Comparison of ENCODE assay signal across 11 cellular contexts in the genomic region with DNA sequence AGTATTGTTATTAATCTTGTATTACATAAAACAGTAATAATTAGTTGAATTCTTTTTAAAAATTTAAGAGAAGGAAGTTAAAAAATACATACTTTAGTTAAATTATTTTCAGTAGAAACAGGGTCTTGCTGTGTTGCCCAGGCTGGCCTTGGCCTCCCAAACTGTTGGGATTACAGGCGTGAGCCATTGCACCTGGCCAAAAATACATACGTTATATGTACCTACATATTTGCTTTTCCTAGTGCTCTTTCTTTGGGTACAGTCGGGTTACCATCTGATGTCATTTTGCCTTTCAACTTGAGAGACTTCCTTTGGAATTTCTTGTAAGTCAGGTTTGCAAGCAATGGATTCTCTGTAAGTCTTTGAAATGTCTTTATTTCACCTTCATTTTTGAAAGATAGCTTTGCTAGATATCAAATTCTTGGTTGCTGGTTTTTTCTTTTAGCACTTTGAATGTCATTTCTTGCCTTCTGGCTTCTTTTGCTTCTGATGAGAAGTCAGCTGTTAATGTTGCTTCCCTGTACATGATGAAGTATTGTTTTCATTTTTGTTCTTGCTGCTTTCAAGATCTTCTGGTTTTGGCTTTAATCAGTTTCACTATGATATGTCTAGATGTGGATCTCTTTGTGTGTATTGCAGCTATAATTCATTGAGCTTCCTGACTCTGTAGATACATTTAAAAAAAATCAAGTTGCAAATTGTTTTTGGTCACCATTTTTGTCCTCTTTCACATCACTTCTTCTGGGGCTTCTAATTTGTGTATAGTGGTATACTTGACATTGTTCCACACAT.
DNase-seq lines count a peak whose midpoint lies in the region; ATAC-seq and TF ChIP-seq lines count a peak whose summit lies in the region.
"Had no signal": no experiment of that assay in that cellular context is flagged by ENCODE, and none has a peak within 500 bp of the region (broad histone marks: within the 10 kb centered on the region; RNA-seq: fewer than 3 reads in every experiment).

No MANE protein-coding gene starts in this region.

- H3K4me1 ChIP-seq in OCI-LY3 (ENCODE audit: low read length) = peaks cover 22% of the 10 kb centered on the region
- H3K4me1 ChIP-seq in right cardiac atrium (ENCODE audit: control insufficient read depth, insufficient read depth, low read length) = peaks cover 2% of the 10 kb centered on the region
- H3K4me1 ChIP-seq in endodermal cell (ENCODE audit: control insufficient read depth, insufficient read depth, low read length) = no peaks in the 10 kb centered on the region

- WGBS in right cardiac atrium = 94% methylated on average over 3 of the region's 3 CpGs
- WGBS in endodermal cell (ENCODE audit: insufficient coverage in 1 of 2, insufficient read length in 1 of 2), 2 experiments = 77 to 81% methylated on average over 3 of the region's 3 CpGs

- H4K20me1 ChIP-seq in OCI-LY3 (ENCODE audit: insufficient read depth, low read length) = no peaks in the 10 kb centered on the region

- H2AFZ ChIP-seq in OCI-LY3 (ENCODE audit: low read depth, low read length) = no peak overlapping the region

- H3K27ac Mint-ChIP-seq in endothelial cell (ENCODE audit: unreplicated experiment) (no peak overlapping the region), endodermal cell (no peak overlapping the region)

- H3K36me3 ChIP-seq in OCI-LY3 (replicated peaks; ENCODE audit: low read depth, low read length) (peaks cover 13% of the 10 kb centered on the region), endodermal cell (ENCODE audit: control insufficient read depth, insufficient read depth, low read length) (no peaks in the 10 kb centered on the region)

- peak overlapping the region; percentile 35 for H3K4me2 ChIP-seq in OCI-LY3 (ENCODE audit: low read length)
- H3K4me2 ChIP-seq: smooth muscle cell had no signal

- peak; percentile 65 for ATAC-seq in GM18907 (IDR thresholded peaks at IDR 0.05; ENCODE audit: unreplicated experiment)
- peak; percentile 71 for ATAC-seq in HG02870 (IDR thresholded peaks at IDR 0.05; ENCODE audit: unreplicated experiment)
- ATAC-seq in right cardiac atrium = no peak

- no peak overlapping the region for H3K4me3 ChIP-seq in OCI-LY3 (ENCODE audit: low read length)
- H3K4me3 ChIP-seq in right cardiac atrium (ENCODE audit: low read length) = no peak overlapping the region
- no peak overlapping the region for H3K4me3 ChIP-seq in endodermal cell (ENCODE audit: low read length)
- H3K4me3 ChIP-seq: smooth muscle cell had no signal

- H3K4me1 Mint-ChIP-seq in endothelial cell (ENCODE audit: unreplicated experiment) (no peaks in the 10 kb centered on the region), endodermal cell (peaks cover 4% of the 10 kb centered on the region)

- intact Hi-C loops in right cardiac atrium (cut with DNase I) = no loop called here

- TF ChIP-seq CTCF in GM13976 (IDR thresholded peaks at IDR 0.05; ENCODE audit: borderline replicate concordance, control extremely low read depth, extremely low read depth, insufficient read depth, missing control alignments) (no peak), OCI-LY3 (IDR thresholded peaks at IDR 0.05; ENCODE audit: low read depth, low read length) (no peak), endothelial cell (IDR thresholded peaks at IDR 0.05; ENCODE audit: unreplicated experiment) (no peak), endodermal cell (conservative IDR thresholded peaks at IDR 0.05) (no peak)

- peaks cover 18% of the 10 kb centered on the region for H3K36me3 Mint-ChIP-seq in endothelial cell (ENCODE audit: low read depth, unreplicated experiment)
- H3K36me3 Mint-ChIP-seq in endodermal cell (ENCODE audit: low read depth) = peaks cover 35% of the 10 kb centered on the region

- H3K9ac ChIP-seq in OCI-LY3 (ENCODE audit: low read length) (no peak overlapping the region), endodermal cell (ENCODE audit: extremely low read depth, low read length, poor library complexity, severe bottlenecking) (no peak overlapping the region)

- H3K27ac ChIP-seq in OCI-LY3 (ENCODE audit: low read length) (peak overlapping the region; percentile 54), right cardiac atrium (ENCODE audit: low read length) (no peak overlapping the region), endodermal cell (ENCODE audit: low read depth, low read length) (no peak overlapping the region)

- in situ Hi-C loops in GM13976 (cut with MboI; ENCODE audit: low sequenced_read_pairs, unreplicated experiment) = no loop called here

- H3K79me2 ChIP-seq in OCI-LY3 (ENCODE audit: low read length) = no peaks in the 10 kb centered on the region

- H3K27me3 ChIP-seq in OCI-LY3 (ENCODE audit: low read depth, low read length) (no peaks in the 10 kb centered on the region), right cardiac atrium (ENCODE audit: control insufficient read depth, insufficient read depth) (no peaks in the 10 kb centered on the region), endodermal cell (ENCODE audit: control insufficient read depth, insufficient read depth, low read length, poor library complexity, severe bottlenecking) (no peaks in the 10 kb centered on the region)

- no peak overlapping the region for H3K4me3 Mint-ChIP-seq in endothelial cell (ENCODE audit: unreplicated experiment)
- H3K4me3 Mint-ChIP-seq in endodermal cell = no peak overlapping the region

- H3K9me3 ChIP-seq in OCI-LY3 (ENCODE audit: insufficient read depth, low read length) = peaks cover 9% of the 10 kb centered on the region; the same call in 1 of the 2 replicates
- no peaks in the 10 kb centered on the region for H3K9me3 ChIP-seq in right cardiac atrium (ENCODE audit: control insufficient read depth, low read length)
- peaks cover 12% of the 10 kb centered on the region for H3K9me3 ChIP-seq in endodermal cell (ENCODE audit: control insufficient read depth, low read length)

- H3K27me3 Mint-ChIP-seq in endothelial cell (ENCODE audit: unreplicated experiment) = peaks cover 1% of the 10 kb centered on the region
- H3K27me3 Mint-ChIP-seq in endodermal cell (ENCODE audit: insufficient read depth) = no peaks in the 10 kb centered on the region

- DNase-seq in GM13976 (ENCODE audit: low spot score) = peak; percentile 82
- no peak for DNase-seq in endothelial cell (ENCODE audit: low spot score)
- no peak for DNase-seq in right cardiac atrium
- no peak for DNase-seq in endodermal cell
- no peak for DNase-seq in A172 (ENCODE audit: low spot score)
- DNase-seq: activated CD4-positive, alpha-beta T cell treated with anti-CD3 and anti-CD28 coated beads for 1 hour; hippocampal formation had no signal

- H3K9me3 Mint-ChIP-seq in endothelial cell (ENCODE audit: unreplicated experiment) = no peaks in the 10 kb centered on the region
- peaks cover 27% of the 10 kb centered on the region for H3K9me3 Mint-ChIP-seq in endodermal cell

Comparison
In these comparisons a context has a peak if more than half of its experiments do, and no peak if none do; other contexts are left out.
1. ATAC-seq: peak in GM18907 (single experiment) and HG02870 (single experiment); none in right cardiac atrium (0 of 2).